ENCODE assay signal across 1 cellular context in genomic region chr17:3732171-3732570, GRCh38.
TF ChIP-seq lines count a peak whose summit lies in the region.

No MANE protein-coding gene starts in this region.

TF ChIP-seq in IMR-90, 13 proteins besides CTCF, POLR2A, EP300 and RAD21:
- TF ChIP-seq MXI1 (IDR thresholded peaks at IDR 0.05; ENCODE audit: borderline replicate concordance, low read depth, low read length) (no peak), NFE2L2 (IDR thresholded peaks at IDR 0.05; ENCODE audit: low read depth, low read length) (no peak), SMC3 (IDR thresholded peaks at IDR 0.05; ENCODE audit: low read depth, low read length) (no peak), USF2 (IDR thresholded peaks at IDR 0.05; ENCODE audit: low read depth, low read length) (no peak), RCOR1 (IDR thresholded peaks at IDR 0.05; ENCODE audit: insufficient replicate concordance, low read length) (no peak), ELK1 (IDR thresholded peaks at IDR 0.05; ENCODE audit: borderline replicate concordance, low read depth, low read length) (no peak), MAZ (IDR thresholded peaks at IDR 0.05; ENCODE audit: borderline replicate concordance, low read depth, low read length) (no peak), MAFK (IDR thresholded peaks at IDR 0.05; ENCODE audit: low read depth, low read length) (no peak), BHLHE40 (IDR thresholded peaks at IDR 0.05; ENCODE audit: low read depth, low read length) (no peak), RFX5 (IDR thresholded peaks at IDR 0.05; ENCODE audit: low read depth, low read length) (no peak), CHD1 (IDR thresholded peaks at IDR 0.05; ENCODE audit: low read depth, low read length) (no peak), FOS (IDR thresholded peaks at IDR 0.05; ENCODE audit: low read depth, low read length) (no peak), CEBPB (IDR thresholded peaks at IDR 0.05; ENCODE audit: low read depth, low read length) (no peak)
